In the genomic region with DNA sequence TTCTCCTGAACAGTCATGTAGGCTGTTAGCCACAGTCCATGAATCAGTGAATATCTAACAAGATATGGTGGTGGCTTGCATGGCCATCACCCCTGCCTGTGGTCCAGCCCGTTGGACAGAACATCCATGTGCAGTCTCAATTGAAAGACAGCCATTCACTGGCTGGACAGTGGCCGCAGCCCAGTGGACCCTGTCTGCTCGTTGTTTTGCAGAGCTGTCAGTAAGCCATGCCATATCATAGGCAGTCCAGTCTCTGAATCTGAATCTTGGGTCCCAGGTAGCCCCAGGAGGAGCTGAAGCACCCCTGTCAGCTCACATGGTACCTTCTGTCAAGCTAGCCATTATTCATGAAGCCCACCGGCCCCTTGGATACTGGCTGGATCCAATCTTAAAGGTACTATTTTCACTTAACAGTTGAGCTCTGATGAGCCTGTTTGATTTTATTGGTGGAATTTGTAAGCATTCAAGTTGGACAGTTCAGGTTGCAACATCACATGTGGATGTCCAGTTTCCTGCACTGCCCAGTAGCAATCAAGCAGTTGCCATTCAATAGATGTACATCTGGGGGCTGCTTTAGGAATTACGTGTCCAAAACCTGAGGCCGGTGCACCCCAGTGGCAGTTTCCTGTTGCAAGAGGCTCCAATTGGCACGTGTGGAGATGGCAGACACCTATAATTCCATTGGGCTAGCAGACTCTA, we compare ENCODE assay signal across 17 cellular contexts.
DNase-seq lines count a peak whose midpoint lies in the region; TF ChIP-seq lines count a peak whose summit lies in the region.
"Had no signal": no experiment of that assay in that cellular context is flagged by ENCODE, and none has a peak within 500 bp of the region (broad histone marks: within the 10 kb centered on the region; RNA-seq: fewer than 3 reads in every experiment).

No MANE protein-coding gene starts in this region.

- no peaks in the 10 kb centered on the region for H3K9me3 ChIP-seq in neutrophil
- H3K9me3 ChIP-seq: BLaER1 had no signal

- no peak overlapping the region for H3K4me3 ChIP-seq in HL-60 (replicated peaks; ENCODE audit: insufficient read depth, low read length)
- H3K4me3 ChIP-seq in choroid plexus epithelial cell (ENCODE audit: low read depth, low read length) = no peak overlapping the region
- no peak overlapping the region for H3K4me3 ChIP-seq in neutrophil (ENCODE audit: low read depth in 1 of 2, low read length in 1 of 2)
- H3K4me3 ChIP-seq: BLaER1, GM23338 had no signal

- H3K4me1 ChIP-seq in neutrophil (ENCODE audit: control insufficient read depth in 1 of 2, insufficient read depth in 1 of 2, low read depth in 1 of 2, low read length in 1 of 2) = peaks cover 78 to 85% of the 10 kb centered on the region in 2 experiments
- H3K4me1 ChIP-seq: BLaER1 had no signal

- DNase-seq in AML-193 (lab: John Stamatoyannopoulos, UW) (peak; percentile 64 to 70), HL-60 (ENCODE audit: low read depth in 1 of 2, low spot score in 1 of 2) (no peak), choroid plexus epithelial cell (ENCODE audit: low read depth) (peak; percentile 16), SIG-M5 treated with dmso at 0.1 percent for 504 hours (lab: John Stamatoyannopoulos, UW; ENCODE audit: unreplicated experiment) (no peak)
- DNase-seq in stimulated activated CD4-positive, alpha-beta T cell treated with anti-CD3 and anti-CD28 coated beads, Interleukin-15, amount 100 ng/mL, for 24 hours = no peak
- no peak for DNase-seq in activated CD4-positive, CD25-positive, alpha-beta regulatory T cell (lab: John Stamatoyannopoulos, UW)
- DNase-seq: CD4-positive, CD25-positive, alpha-beta regulatory T cell; CD8-positive, alpha-beta memory T cell; DMS 273 treated with DMSO at 0.1 percent for 48 hours; DMS79; EL; GDM1; H9 had no signal

- no peak for TF ChIP-seq CTCF in HL-60 (IDR thresholded peaks at IDR 0.05; ENCODE audit: insufficient read depth, low read length)
- TF ChIP-seq CTCF in choroid plexus epithelial cell (conservative IDR thresholded peaks at IDR 0.05; ENCODE audit: low read depth, low read length) = no peak
- TF ChIP-seq CTCF in neutrophil (IDR thresholded peaks at IDR 0.05) = no peak

- H3K27me3 ChIP-seq in HL-60 (ENCODE audit: insufficient read depth, poor library complexity, severe bottlenecking) = no peaks in the 10 kb centered on the region
- H3K27me3 ChIP-seq in neutrophil = no peaks in the 10 kb centered on the region
- H3K27me3 ChIP-seq: BLaER1 had no signal

- no peaks in the 10 kb centered on the region for H3K36me3 ChIP-seq in neutrophil
- H3K36me3 ChIP-seq: BLaER1 had no signal

- H3K27ac ChIP-seq in HL-60 (replicated peaks) = peak overlapping the region; percentile 29; the same call in 1 of the 2 replicates
- peak overlapping the region; percentile 27 for H3K27ac ChIP-seq in neutrophil
- H3K27ac ChIP-seq: BLaER1, C4-2B had no signal

Comparison
In these comparisons a context has a peak if more than half of its experiments do, and no peak if none do; other contexts are left out.
1. DNase-seq: peak in AML-193 (2 of 2) and choroid plexus epithelial cell (single experiment); none in HL-60 (0 of 2), SIG-M5 treated with dmso at 0.1 percent for 504 hours (single experiment), stimulated activated CD4-positive, alpha-beta T cell treated with anti-CD3 and anti-CD28 coated beads, Interleukin-15, amount 100 ng/mL, for 24 hours (single experiment) and activated CD4-positive, CD25-positive, alpha-beta regulatory T cell (0 of 4).